Comparison of ENCODE assay signal across 2 cellular contexts in the genomic region with DNA sequence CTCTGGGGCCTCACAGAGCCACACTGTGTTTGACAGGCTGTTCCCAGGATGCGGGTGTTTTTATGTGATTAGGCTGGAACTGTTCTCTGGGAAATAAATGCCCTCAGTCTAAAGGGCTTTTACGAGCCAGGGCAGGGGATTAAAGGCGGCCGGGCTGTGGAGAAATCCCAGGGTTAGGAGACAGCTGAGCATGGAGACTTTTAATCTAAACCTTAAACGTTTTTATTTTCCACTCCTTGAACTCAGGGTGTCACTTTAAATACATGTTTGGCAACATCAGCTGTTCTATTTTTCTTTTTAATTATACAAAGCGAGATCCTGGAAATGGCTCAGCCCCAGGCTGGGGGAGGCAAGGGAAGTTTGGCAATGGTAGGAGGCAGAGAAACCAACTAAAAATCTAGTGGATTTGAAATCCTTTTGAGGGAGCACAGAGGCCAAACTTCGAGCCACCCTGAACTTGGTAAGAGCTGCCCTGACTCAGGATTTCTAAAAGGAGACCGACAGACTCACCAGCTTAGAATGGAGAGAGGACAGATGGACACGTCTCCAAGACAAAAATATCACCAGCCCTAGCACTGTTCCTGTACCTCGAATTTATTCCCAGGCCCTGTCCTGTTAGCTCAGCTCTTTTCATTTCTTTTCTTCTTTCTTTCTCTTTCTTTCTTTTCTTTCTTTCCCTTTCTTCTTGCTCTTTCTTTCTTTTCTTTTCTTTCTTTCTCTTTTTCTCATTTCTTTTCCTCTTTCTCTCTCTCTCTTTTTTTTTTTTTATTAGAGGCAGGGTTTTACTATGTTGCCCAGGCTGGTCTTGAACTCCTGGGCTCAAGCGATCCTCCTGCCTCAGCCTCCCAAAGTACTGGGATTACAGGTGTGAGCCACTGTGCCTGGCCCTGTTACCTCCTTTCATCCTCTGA.
TF ChIP-seq lines count a peak whose summit lies in the region.

No MANE protein-coding gene starts in this region.

TF ChIP-seq in HEK293, 187 proteins besides CTCF, POLR2A, EP300 and RAD21:
- TF ChIP-seq ZNF366 (tag by site-specific recombination; conservative IDR thresholded peaks at IDR 0.05) (peak; percentile 75), PRDM1 (tag by site-specific recombination; IDR thresholded peaks at IDR 0.05) (peak; percentile 96), ZNF416 (tag by site-specific recombination; IDR thresholded peaks at IDR 0.05) (no peak), ZNF174 (tag by site-specific recombination; IDR thresholded peaks at IDR 0.05) (no peak), ZBTB8A (tag by site-specific recombination; IDR thresholded peaks at IDR 0.05) (peak; percentile 60), ZNF341 (tag by site-specific recombination; IDR thresholded peaks at IDR 0.05; ENCODE audit: low read depth) (peak; percentile 65)
- TF ChIP-seq, protein P1, sequence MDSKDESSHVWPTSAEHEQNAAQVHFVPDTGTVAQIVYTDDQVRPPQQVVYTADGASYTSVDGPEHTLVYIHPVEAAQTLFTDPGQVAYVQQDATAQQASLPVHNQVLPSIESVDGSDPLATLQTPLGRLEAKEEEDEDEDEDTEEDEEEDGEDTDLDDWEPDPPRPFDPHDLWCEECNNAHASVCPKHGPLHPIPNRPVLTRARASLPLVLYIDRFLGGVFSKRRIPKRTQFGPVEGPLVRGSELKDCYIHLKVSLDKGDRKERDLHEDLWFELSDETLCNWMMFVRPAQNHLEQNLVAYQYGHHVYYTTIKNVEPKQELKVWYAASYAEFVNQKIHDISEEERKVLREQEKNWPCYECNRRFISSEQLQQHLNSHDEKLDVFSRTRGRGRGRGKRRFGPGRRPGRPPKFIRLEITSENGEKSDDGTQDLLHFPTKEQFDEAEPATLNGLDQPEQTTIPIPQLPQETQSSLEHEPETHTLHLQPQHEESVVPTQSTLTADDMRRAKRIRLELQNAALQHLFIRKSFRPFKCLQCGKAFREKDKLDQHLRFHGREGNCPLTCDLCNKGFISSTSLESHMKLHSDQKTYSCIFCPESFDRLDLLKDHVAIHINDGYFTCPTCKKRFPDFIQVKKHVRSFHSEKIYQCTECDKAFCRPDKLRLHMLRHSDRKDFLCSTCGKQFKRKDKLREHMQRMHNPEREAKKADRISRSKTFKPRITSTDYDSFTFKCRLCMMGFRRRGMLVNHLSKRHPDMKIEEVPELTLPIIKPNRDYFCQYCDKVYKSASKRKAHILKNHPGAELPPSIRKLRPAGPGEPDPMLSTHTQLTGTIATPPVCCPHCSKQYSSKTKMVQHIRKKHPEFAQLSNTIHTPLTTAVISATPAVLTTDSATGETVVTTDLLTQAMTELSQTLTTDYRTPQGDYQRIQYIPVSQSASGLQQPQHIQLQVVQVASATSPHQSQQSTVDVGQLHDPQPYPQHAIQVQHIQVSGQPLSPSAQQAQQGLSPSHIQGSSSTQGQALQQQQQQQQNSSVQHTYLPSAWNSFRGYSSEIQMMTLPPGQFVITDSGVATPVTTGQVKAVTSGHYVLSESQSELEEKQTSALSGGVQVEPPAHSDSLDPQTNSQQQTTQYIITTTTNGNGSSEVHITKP (tag by site-specific recombination; IDR thresholded peaks at IDR 0.05): peak; percentile 29; the same call in 1 of the 2 replicates

TF ChIP-seq in HepG2, 621 proteins besides CTCF, POLR2A, EP300 and RAD21:
- TF ChIP-seq, protein P2, sequence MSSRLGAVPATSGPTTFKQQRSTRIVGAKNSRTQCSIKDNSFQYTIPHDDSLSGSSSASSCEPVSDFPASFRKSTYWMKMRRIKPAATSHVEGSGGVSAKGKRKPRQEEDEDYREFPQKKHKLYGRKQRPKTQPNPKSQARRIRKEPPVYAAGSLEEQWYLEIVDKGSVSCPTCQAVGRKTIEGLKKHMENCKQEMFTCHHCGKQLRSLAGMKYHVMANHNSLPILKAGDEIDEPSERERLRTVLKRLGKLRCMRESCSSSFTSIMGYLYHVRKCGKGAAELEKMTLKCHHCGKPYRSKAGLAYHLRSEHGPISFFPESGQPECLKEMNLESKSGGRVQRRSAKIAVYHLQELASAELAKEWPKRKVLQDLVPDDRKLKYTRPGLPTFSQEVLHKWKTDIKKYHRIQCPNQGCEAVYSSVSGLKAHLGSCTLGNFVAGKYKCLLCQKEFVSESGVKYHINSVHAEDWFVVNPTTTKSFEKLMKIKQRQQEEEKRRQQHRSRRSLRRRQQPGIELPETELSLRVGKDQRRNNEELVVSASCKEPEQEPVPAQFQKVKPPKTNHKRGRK (CRISPR knock-in tag; IDR thresholded peaks at IDR 0.05): 0 out of 2 replicates have a peak, but pooled peaks have one; percentile 43
- TF ChIP-seq ZNF337 (CRISPR knock-in tag; IDR thresholded peaks at IDR 0.05; ENCODE audit: borderline replicate concordance, low read depth): no peak
